ENCODE assay signal across 13 cellular contexts in the genomic region with DNA sequence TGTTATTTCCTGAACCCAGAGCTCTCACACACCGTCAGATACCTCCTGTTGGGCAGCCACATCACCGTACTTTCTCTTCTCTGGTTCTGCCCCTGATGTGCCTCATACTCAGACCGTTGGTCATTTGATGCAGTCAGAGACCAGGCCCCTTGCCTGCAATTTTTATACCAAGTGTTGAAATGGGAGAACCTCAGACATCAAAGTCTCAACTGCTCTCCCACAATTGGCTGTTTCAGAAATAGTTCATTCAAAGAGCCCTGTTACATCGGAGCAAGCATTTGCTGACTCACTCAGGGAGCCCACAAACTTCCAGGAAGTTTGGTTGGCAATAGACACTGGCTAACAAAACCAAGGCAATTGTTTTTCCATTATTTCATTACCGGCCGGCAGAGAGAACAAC. TPM values are rescaled to one million over a fixed set of nuclear protein-coding genes. Genes with fewer than 3 reads are reported as not detected.
A peak's percentile ranks its signal among the peaks of the same experiment; 100 is the strongest.
DNase-seq lines count a peak whose midpoint lies in the region; ATAC-seq and TF ChIP-seq lines count a peak whose summit lies in the region.
"Had no signal": no experiment of that assay in that cellular context is flagged by ENCODE, and none has a peak within 500 bp of the region (broad histone marks: within the 10 kb centered on the region; RNA-seq: fewer than 3 reads in every experiment).

No MANE protein-coding gene starts in this region.

- 53 to 81% methylated on average over 2 to 6 of the region's 6 CpGs for WGBS in gastroesophageal sphincter (ENCODE audit: low coverage in 1 of 2), 2 donors

- TF ChIP-seq EP300 in gastroesophageal sphincter (IDR thresholded peaks at IDR 0.05) = no peak

- H3K27ac ChIP-seq in SJSA1 = peak overlapping the region; percentile 93
- H3K27ac ChIP-seq in gastroesophageal sphincter = no peak overlapping the region
- H3K27ac ChIP-seq: colonic mucosa, pancreas had no signal

- peaks cover 29% of the 10 kb centered on the region for H3K4me1 ChIP-seq in SJSA1 (replicated peaks)
- no peaks in the 10 kb centered on the region for H3K4me1 ChIP-seq in gastroesophageal sphincter
- H3K4me1 ChIP-seq: colonic mucosa, pancreas had no signal

- ATAC-seq in sciatic nerve (peak; percentile 68), gastroesophageal sphincter (no peak), GM21717 (IDR thresholded peaks at IDR 0.05; ENCODE audit: unreplicated experiment) (no peak), HG03097 (IDR thresholded peaks at IDR 0.05; ENCODE audit: low FRiP score, unreplicated experiment) (no peak)

- intact Hi-C loops in sciatic nerve (cut with DNase I) = no loop called here

- peak overlapping the region; percentile 21 for H3K4me3 ChIP-seq in SJSA1
- peak overlapping the region; percentile 18 for H3K4me3 ChIP-seq in fibroblast of mammary gland (ENCODE audit: control insufficient read depth, low read depth, low read length)
- H3K4me3 ChIP-seq in gastroesophageal sphincter = no peak overlapping the region
- H3K4me3 ChIP-seq: colonic mucosa, pancreas had no signal

- H3K36me3 ChIP-seq in SJSA1 = no peaks in the 10 kb centered on the region
- H3K36me3 ChIP-seq in gastroesophageal sphincter = no peaks in the 10 kb centered on the region
- H3K36me3 ChIP-seq: colonic mucosa, pancreas had no signal

- H3K9me3 ChIP-seq in SJSA1 (replicated peaks) (peaks cover 11% of the 10 kb centered on the region), gastroesophageal sphincter (peaks cover 0 to 50% (median 0%) of the 10 kb centered on the region in 3 donors)
- H3K9me3 ChIP-seq: colonic mucosa, pancreas had no signal

- H3K27me3 ChIP-seq in SJSA1 (replicated peaks) (no peaks in the 10 kb centered on the region), gastroesophageal sphincter (peaks cover 25% of the 10 kb centered on the region)
- H3K27me3 ChIP-seq: colonic mucosa, pancreas had no signal

- TF ChIP-seq POLR2A in gastroesophageal sphincter (IDR thresholded peaks at IDR 0.05) = no peak

- peak; percentile 82 for DNase-seq in EL
- peak; percentile 87 to 93 for DNase-seq in SJSA1 (ENCODE audit: low read depth in 1 of 2, low spot score in 2 of 2)
- peak; percentile 99 for DNase-seq in fibroblast of mammary gland (ENCODE audit: low read depth)
- DNase-seq in sciatic nerve (ENCODE audit: low spot score) = no peak
- DNase-seq in NCI-H146 (lab: John Stamatoyannopoulos, UW) = no peak
- DNase-seq: activated CD8-positive, alpha-beta memory T cell treated with anti-CD3 and anti-CD28 coated beads, Interleukin-2, amount 50 U/mL, for 4 hours; colonic mucosa; Kasumi-1; NCI-H524 treated with DMSO at 0.1 percent for 48 hours; pancreas had no signal

- TF ChIP-seq CTCF in fibroblast of mammary gland (conservative IDR thresholded peaks at IDR 0.05; ENCODE audit: control insufficient read depth, insufficient read depth, low read depth, low read length) (no peak), gastroesophageal sphincter (IDR thresholded peaks at IDR 0.05) (no peak)

RNA-seq across cellular contexts. Expression of gene ADAM12, which starts 33.5 kb away (rescaled TPM):
- total RNA-seq in SJSA1 (2014; rRNA removed; shearing (Covaris generic)) = 3.3 and 3.6 TPM in 2 replicates
- total RNA-seq in sciatic nerve = 5.8 TPM
- total RNA-seq in gastroesophageal sphincter = 1 to 10 TPM in 2 of 4 donors, under 1 TPM in 2; 0.27 to 1.2 (median 0.89) TPM

Comparison
In these comparisons a context has a peak if more than half of its experiments do, and no peak if none do; other contexts are left out.
1. DNase-seq: peak in EL (single experiment), SJSA1 (2 of 2) and fibroblast of mammary gland (single experiment); none in sciatic nerve (single experiment) and NCI-H146 (single experiment).
2. H3K4me3 ChIP-seq: peak in SJSA1 (single experiment) and fibroblast of mammary gland (single experiment); none in gastroesophageal sphincter (0 of 2).